Comparison of ENCODE assay signal across 1 cellular context in the genomic region with DNA sequence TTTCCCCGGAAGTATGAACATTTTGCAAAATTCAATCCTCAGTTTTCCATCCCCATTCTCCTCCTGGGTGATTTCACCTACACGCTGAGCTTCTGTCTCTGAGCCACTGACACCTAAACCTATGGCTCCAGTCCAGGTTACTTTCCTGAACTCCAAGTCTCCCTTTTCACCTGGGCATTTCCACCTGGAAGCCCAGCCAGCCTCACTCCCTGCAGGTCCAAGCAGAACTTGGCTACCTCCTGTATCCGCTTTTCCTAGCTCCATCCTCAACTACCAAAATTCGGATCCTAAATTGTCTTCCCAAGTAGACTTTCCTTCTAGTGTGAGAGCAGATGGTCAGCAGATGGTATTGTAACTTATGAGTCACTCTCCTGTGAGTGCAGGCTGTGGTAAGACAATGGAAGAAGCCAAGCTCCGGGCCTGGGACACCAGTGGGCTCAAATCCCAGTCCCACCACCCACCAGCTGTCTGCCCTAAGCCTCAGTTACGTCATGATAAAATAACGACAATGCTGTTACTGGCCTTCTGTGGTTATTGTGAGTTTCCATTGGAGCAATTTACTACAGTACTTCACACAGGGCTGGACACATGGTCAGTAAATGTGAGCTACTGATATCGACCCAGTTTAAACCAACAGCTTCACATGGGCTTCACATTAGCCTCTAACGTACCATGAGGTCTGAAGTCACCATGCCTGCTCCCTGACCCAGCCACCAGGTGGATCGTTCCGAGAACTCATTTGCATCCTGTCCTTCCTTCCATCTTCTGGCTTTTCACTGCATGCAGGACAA.
TF ChIP-seq lines count a peak whose summit lies in the region.

No MANE protein-coding gene starts in this region.

TF ChIP-seq in H1, 55 proteins besides CTCF, POLR2A, EP300 and RAD21:
- TF ChIP-seq, protein P1, sequence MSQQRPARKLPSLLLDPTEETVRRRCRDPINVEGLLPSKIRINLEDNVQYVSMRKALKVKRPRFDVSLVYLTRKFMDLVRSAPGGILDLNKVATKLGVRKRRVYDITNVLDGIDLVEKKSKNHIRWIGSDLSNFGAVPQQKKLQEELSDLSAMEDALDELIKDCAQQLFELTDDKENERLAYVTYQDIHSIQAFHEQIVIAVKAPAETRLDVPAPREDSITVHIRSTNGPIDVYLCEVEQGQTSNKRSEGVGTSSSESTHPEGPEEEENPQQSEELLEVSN (IDR thresholded peaks at IDR 0.05): 0 out of 2 replicates have a peak, but pooled peaks have one; percentile 37
- TF ChIP-seq, protein P2, sequence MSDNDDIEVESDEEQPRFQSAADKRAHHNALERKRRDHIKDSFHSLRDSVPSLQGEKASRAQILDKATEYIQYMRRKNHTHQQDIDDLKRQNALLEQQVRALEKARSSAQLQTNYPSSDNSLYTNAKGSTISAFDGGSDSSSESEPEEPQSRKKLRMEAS (IDR thresholded peaks at IDR 0.05): peak; percentile 52; the same call in 1 of the 2 replicates
- no peak for TF ChIP-seq TAF7 (optimal IDR thresholded peaks at IDR 0.05; ENCODE audit: borderline replicate concordance, low read depth, low read length)
